Comparison of ENCODE assay signal across 9 cellular contexts in the genomic region with DNA sequence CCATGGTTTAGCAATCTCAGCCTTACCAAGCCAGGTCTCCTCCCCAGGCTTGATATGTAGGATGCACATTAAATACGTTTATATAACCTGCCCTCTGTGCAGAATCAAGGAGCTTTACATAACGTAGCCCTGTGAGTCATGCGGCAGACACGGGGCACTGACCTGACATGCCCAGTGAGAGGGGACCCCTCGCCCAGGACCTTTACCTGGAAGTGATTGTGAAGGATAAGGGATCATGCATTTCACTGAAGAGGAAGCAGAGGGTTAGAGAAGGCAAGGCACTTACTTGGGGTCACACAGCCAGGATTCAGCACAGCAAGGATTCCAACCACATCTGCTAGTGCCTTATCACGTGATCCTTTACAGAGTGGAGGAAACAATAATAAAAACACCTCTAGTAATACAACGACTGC. TPM values are rescaled to one million over a fixed set of nuclear protein-coding genes. Genes with fewer than 3 reads are reported as not detected.
DNase-seq lines count a peak whose midpoint lies in the region; ATAC-seq lines count a peak whose summit lies in the region.
"Had no signal": no experiment of that assay in that cellular context is flagged by ENCODE, and none has a peak within 500 bp of the region (broad histone marks: within the 10 kb centered on the region; RNA-seq: fewer than 3 reads in every experiment).

No MANE protein-coding gene starts in this region.

- H3K36me3 Mint-ChIP-seq in activated CD8-positive, alpha-beta memory T cell treated with anti-CD3 and anti-CD28 coated beads, Interleukin-2, amount 10 ng/mL, durations not matched to agents 7 days and 5 days, result peaks cover 2% of the 10 kb centered on the region
- H3K36me3 Mint-ChIP-seq in activated CD4-positive, alpha-beta memory T cell treated with anti-CD3 and anti-CD28 coated beads for 36 hours, result peaks cover 4% of the 10 kb centered on the region
- peaks cover 41% of the 10 kb centered on the region for H3K36me3 Mint-ChIP-seq in stimulated activated effector memory CD8-positive, alpha-beta T cell treated with anti-CD3 and anti-CD28 coated beads, Interleukin-12 subunit alpha, Interleukin-12 subunit beta, amount 100 ng/mL, for 72 hours

- no peak for DNase-seq in activated CD8-positive, alpha-beta memory T cell treated with anti-CD3 and anti-CD28 coated beads, Interleukin-2, amount 10 ng/mL, durations not matched to agents 7 days and 5 days
- DNase-seq in activated CD8-positive, alpha-beta memory T cell treated with anti-CD3 and anti-CD28 coated beads, Interleukin-2, amount 50 U/mL, for 4 hours, result no peak
- no peak for DNase-seq in activated CD4-positive, alpha-beta memory T cell treated with anti-CD3 and anti-CD28 coated beads for 36 hours
- no peak for DNase-seq in stimulated activated effector memory CD8-positive, alpha-beta T cell treated with anti-CD3 and anti-CD28 coated beads, Interleukin-12 subunit alpha, Interleukin-12 subunit beta, amount 100 ng/mL, for 72 hours (ENCODE audit: low spot score in 2 of 2)
- DNase-seq in NCI-H1105 treated with DMSO at 0.1 percent for 48 hours (lab: John Stamatoyannopoulos, UW) (no peak), GDM1 (lab: John Stamatoyannopoulos, UW) (no peak)
- DNase-seq: NCI-H526 had no signal

- CTCF ChIA-PET in activated CD8-positive, alpha-beta memory T cell treated with anti-CD3 and anti-CD28 coated beads, Interleukin-2, amount 10 ng/mL, durations not matched to agents 7 days and 5 days (lab: Charles Lee), result interaction anchor here (0.8 to 27.8 kb wide), 6 partner anchors 9 to 33 kb away, joined by 3 to 1113 read pairs (median 16); a partner anchor contains a TSS
- CTCF ChIA-PET in activated CD4-positive, alpha-beta memory T cell treated with anti-CD3 and anti-CD28 coated beads for 36 hours (lab: Charles Lee), result interaction anchor here (1.0 to 4.4 kb wide), 5 partner anchors 10 to 245 kb away, joined by 3 to 41 read pairs (median 12); no protein-coding TSS in a partner anchor

- H3K4me3 Mint-ChIP-seq in activated CD8-positive, alpha-beta memory T cell treated with anti-CD3 and anti-CD28 coated beads, Interleukin-2, amount 10 ng/mL, durations not matched to agents 7 days and 5 days, result peak overlapping the region; percentile 57
- H3K4me3 Mint-ChIP-seq in activated CD4-positive, alpha-beta memory T cell treated with anti-CD3 and anti-CD28 coated beads for 36 hours, result peak overlapping the region; percentile 57
- peak overlapping the region; percentile 87 for H3K4me3 Mint-ChIP-seq in stimulated activated effector memory CD8-positive, alpha-beta T cell treated with anti-CD3 and anti-CD28 coated beads, Interleukin-12 subunit alpha, Interleukin-12 subunit beta, amount 100 ng/mL, for 72 hours

- H3K27ac Mint-ChIP-seq in activated CD8-positive, alpha-beta memory T cell treated with anti-CD3 and anti-CD28 coated beads, Interleukin-2, amount 10 ng/mL, durations not matched to agents 7 days and 5 days, result peak overlapping the region; percentile 79
- peak overlapping the region; percentile 77 for H3K27ac Mint-ChIP-seq in activated CD4-positive, alpha-beta memory T cell treated with anti-CD3 and anti-CD28 coated beads for 36 hours
- peak overlapping the region; percentile 99 for H3K27ac Mint-ChIP-seq in stimulated activated effector memory CD8-positive, alpha-beta T cell treated with anti-CD3 and anti-CD28 coated beads, Interleukin-12 subunit alpha, Interleukin-12 subunit beta, amount 100 ng/mL, for 72 hours

- POLR2A ChIA-PET in activated CD4-positive, alpha-beta memory T cell treated with anti-CD3 and anti-CD28 coated beads for 36 hours (lab: Charles Lee), result interaction anchor here (1.8 to 2.1 kb wide), 2 partner anchors 19 to 21 kb away, joined by 7 to 11 read pairs; a partner anchor contains a TSS

- H3K4me1 Mint-ChIP-seq in activated CD8-positive, alpha-beta memory T cell treated with anti-CD3 and anti-CD28 coated beads, Interleukin-2, amount 10 ng/mL, durations not matched to agents 7 days and 5 days, result peaks cover 52% of the 10 kb centered on the region
- peaks cover 51% of the 10 kb centered on the region for H3K4me1 Mint-ChIP-seq in activated CD4-positive, alpha-beta memory T cell treated with anti-CD3 and anti-CD28 coated beads for 36 hours (ENCODE audit: low read depth)
- peaks cover 76% of the 10 kb centered on the region for H3K4me1 Mint-ChIP-seq in stimulated activated effector memory CD8-positive, alpha-beta T cell treated with anti-CD3 and anti-CD28 coated beads, Interleukin-12 subunit alpha, Interleukin-12 subunit beta, amount 100 ng/mL, for 72 hours

- peaks cover 2% of the 10 kb centered on the region for H3K27me3 Mint-ChIP-seq in activated CD8-positive, alpha-beta memory T cell treated with anti-CD3 and anti-CD28 coated beads, Interleukin-2, amount 10 ng/mL, durations not matched to agents 7 days and 5 days
- H3K27me3 Mint-ChIP-seq in activated CD4-positive, alpha-beta memory T cell treated with anti-CD3 and anti-CD28 coated beads for 36 hours, result no peaks in the 10 kb centered on the region

- ATAC-seq in activated CD8-positive, alpha-beta memory T cell treated with anti-CD3 and anti-CD28 coated beads, Interleukin-2, amount 10 ng/mL, durations not matched to agents 7 days and 5 days, result no peak
- peak; percentile 48 for ATAC-seq in esophagus mucosa
- no peak for ATAC-seq in stimulated activated effector memory CD8-positive, alpha-beta T cell treated with anti-CD3 and anti-CD28 coated beads, Interleukin-12 subunit alpha, Interleukin-12 subunit beta, amount 100 ng/mL, for 72 hours
- ATAC-seq in GM19455 (IDR thresholded peaks at IDR 0.05; ENCODE audit: unreplicated experiment), result no peak

- intact Hi-C loops in activated CD4-positive, alpha-beta memory T cell treated with anti-CD3 and anti-CD28 coated beads for 36 hours (cut with micrococcal nuclease), result no loop called here

- no peaks in the 10 kb centered on the region for H3K9me3 Mint-ChIP-seq in activated CD8-positive, alpha-beta memory T cell treated with anti-CD3 and anti-CD28 coated beads, Interleukin-2, amount 10 ng/mL, durations not matched to agents 7 days and 5 days (ENCODE audit: low read depth)
- H3K9me3 Mint-ChIP-seq in activated CD4-positive, alpha-beta memory T cell treated with anti-CD3 and anti-CD28 coated beads for 36 hours, result peaks cover 2% of the 10 kb centered on the region
- no peaks in the 10 kb centered on the region for H3K9me3 Mint-ChIP-seq in stimulated activated effector memory CD8-positive, alpha-beta T cell treated with anti-CD3 and anti-CD28 coated beads, Interleukin-12 subunit alpha, Interleukin-12 subunit beta, amount 100 ng/mL, for 72 hours

RNA-seq across cellular contexts. Expression of a gene that starts 18.9 kb away (rescaled TPM):
- total RNA-seq in activated CD8-positive, alpha-beta memory T cell treated with anti-CD3 and anti-CD28 coated beads, Interleukin-2, amount 10 ng/mL, durations not matched to agents 7 days and 5 days, result 10 to 100 TPM in 1 of 2 experiments, 1 to 10 TPM in 1; 5.6 to 98.6 TPM
- total RNA-seq in activated CD4-positive, alpha-beta memory T cell treated with anti-CD3 and anti-CD28 coated beads for 36 hours, result 1 to 10 TPM; 3.7 to 5.9 TPM
- 2.5 TPM for total RNA-seq in esophagus mucosa

RNA-seq across cellular contexts. Expression of a gene that starts 25.2 kb away (rescaled TPM):
- total RNA-seq in activated CD8-positive, alpha-beta memory T cell treated with anti-CD3 and anti-CD28 coated beads, Interleukin-2, amount 10 ng/mL, durations not matched to agents 7 days and 5 days, result 10 to 100 TPM; 62.5 to 73.4 TPM
- total RNA-seq in activated CD4-positive, alpha-beta memory T cell treated with anti-CD3 and anti-CD28 coated beads for 36 hours, result 10 to 100 TPM; 59.4 to 59.7 TPM
- total RNA-seq in esophagus mucosa, result 48.5 TPM

RNA-seq across cellular contexts. Expression of a gene that starts 42.4 kb away (rescaled TPM):
- 10 to 100 TPM in 1 of 2 experiments, 1 to 10 TPM in 1; 8.9 to 12.2 TPM for total RNA-seq in activated CD8-positive, alpha-beta memory T cell treated with anti-CD3 and anti-CD28 coated beads, Interleukin-2, amount 10 ng/mL, durations not matched to agents 7 days and 5 days
- 10 to 100 TPM; 11.1 to 12.6 TPM for total RNA-seq in activated CD4-positive, alpha-beta memory T cell treated with anti-CD3 and anti-CD28 coated beads for 36 hours
- 6.5 TPM for total RNA-seq in esophagus mucosa

RNA-seq across cellular contexts. Expression of a gene that starts 44.0 kb away (rescaled TPM):
- 10 to 100 TPM in 1 of 2 experiments, 1 to 10 TPM in 1; 6.4 to 11.7 TPM for total RNA-seq in activated CD8-positive, alpha-beta memory T cell treated with anti-CD3 and anti-CD28 coated beads, Interleukin-2, amount 10 ng/mL, durations not matched to agents 7 days and 5 days
- 1 to 10 TPM; 8.1 to 9.2 TPM for total RNA-seq in activated CD4-positive, alpha-beta memory T cell treated with anti-CD3 and anti-CD28 coated beads for 36 hours
- total RNA-seq in esophagus mucosa, result 186 TPM

RNA-seq across cellular contexts. Expression of a gene that starts 48.0 kb away (rescaled TPM):
- total RNA-seq in activated CD8-positive, alpha-beta memory T cell treated with anti-CD3 and anti-CD28 coated beads, Interleukin-2, amount 10 ng/mL, durations not matched to agents 7 days and 5 days, result 1 to 10 TPM; 3.1 to 4.3 TPM
- 1 to 10 TPM; 1.5 to 2.2 TPM for total RNA-seq in activated CD4-positive, alpha-beta memory T cell treated with anti-CD3 and anti-CD28 coated beads for 36 hours
- total RNA-seq in esophagus mucosa, result 1.4 TPM
